In genomic region chr1:81330111-81330510, GRCh38 we compare ENCODE assay signal across 28 cellular contexts.
DNase-seq lines count a peak whose midpoint lies in the region; ATAC-seq, FAIRE-seq and TF ChIP-seq lines count a peak whose summit lies in the region.
"Had no signal": no experiment of that assay in that cellular context is flagged by ENCODE, and none has a peak within 500 bp of the region (broad histone marks: within the 10 kb centered on the region; RNA-seq: fewer than 3 reads in every experiment).

No MANE protein-coding gene starts in this region.

- H3K9me3 ChIP-seq in HepG2 (ENCODE audit: low read length) (peaks cover 54% of the 10 kb centered on the region), right lobe of liver (no peaks in the 10 kb centered on the region)
- H3K9me3 ChIP-seq: A549; BE2C; BLaER1; BLaER1 treated with 17β-estradiol and CSF1 and Interleukin-3, amounts not matched to agents 10 nM and 100 nM; Caco-2 had no signal

- no peak overlapping the region for H3K27ac ChIP-seq in HepG2 (ENCODE audit: extremely low read length, insufficient read depth, low read length)
- H3K27ac ChIP-seq in right lobe of liver = no peak overlapping the region
- H3K27ac ChIP-seq: 22Rv1; A549; BLaER1; BLaER1 treated with 17β-estradiol and CSF1 and Interleukin-3, amounts not matched to agents 10 nM and 100 nM; C4-2B had no signal

- TF ChIP-seq CTCF in HepG2 (CRISPR knock-in tag; IDR thresholded peaks at IDR 0.05) (no peak), right lobe of liver (IDR thresholded peaks at IDR 0.05) (no peak)

- H3K36me3 ChIP-seq in HepG2 (replicated peaks in 1 of 2; ENCODE audit: control insufficient read depth in 1 of 2, insufficient read depth in 2 of 2, low read length in 2 of 2) (no peaks in the 10 kb centered on the region), right lobe of liver (no peaks in the 10 kb centered on the region)
- H3K36me3 ChIP-seq: BE2C; BLaER1; BLaER1 treated with 17β-estradiol and CSF1 and Interleukin-3, amounts not matched to agents 10 nM and 100 nM had no signal

- no peaks in the 10 kb centered on the region for H4K20me1 ChIP-seq in HepG2 (ENCODE audit: insufficient read depth, low read length)
- H4K20me1 ChIP-seq: BLaER1; BLaER1 treated with 17β-estradiol and CSF1 and Interleukin-3, amounts not matched to agents 10 nM and 100 nM had no signal

- no peak for TF ChIP-seq RAD21 in HepG2 (CRISPR knock-in tag; IDR thresholded peaks at IDR 0.05)

- H3K9ac ChIP-seq in HepG2 (ENCODE audit: insufficient read depth, low read depth, low read length) = no peak overlapping the region
- H3K9ac ChIP-seq: BLaER1; BLaER1 treated with 17β-estradiol and CSF1 and Interleukin-3, amounts not matched to agents 10 nM and 100 nM had no signal

- ATAC-seq in HepG2 (no peak), right lobe of liver (no peak)
- ATAC-seq: A549; CD8-positive, alpha-beta T cell had no signal

- CTCF ChIA-PET in HepG2 (lab: Yijun Ruan, JAX; ENCODE audit: low intra/inter-chr PET ratio, low total read pairs) = no interaction called here

- H3K79me2 ChIP-seq in HepG2 (ENCODE audit: insufficient read depth, low read length) = no peaks in the 10 kb centered on the region

- FAIRE-seq in HepG2 (lab: Jason Lieb, UNC) = no peak
- FAIRE-seq: A204.1, A549, D721Med had no signal

- H3K4me1 ChIP-seq in HepG2 (ENCODE audit: insufficient read depth, low read length) = no peaks in the 10 kb centered on the region
- no peaks in the 10 kb centered on the region for H3K4me1 ChIP-seq in right lobe of liver
- H3K4me1 ChIP-seq: A549; BE2C; BLaER1; BLaER1 treated with 17β-estradiol and CSF1 and Interleukin-3, amounts not matched to agents 10 nM and 100 nM; Caco-2 had no signal

- H3K4me2 ChIP-seq in HepG2 (ENCODE audit: low read depth, low read length) = no peak overlapping the region
- H3K4me2 ChIP-seq: A549; BLaER1; BLaER1 treated with 17β-estradiol and CSF1 and Interleukin-3, amounts not matched to agents 10 nM and 100 nM had no signal

- BruUV-seq in HepG2 (replicated peaks; lab: Mats Ljungman, UMichigan) = no TSS peak

- TF ChIP-seq EP300 in HepG2 (IDR thresholded peaks at IDR 0.05; ENCODE audit: low read depth in 2 of 2, low read length in 2 of 2) (no peak), HepG2 (CRISPR knock-in tag; IDR thresholded peaks at IDR 0.05; ENCODE audit: borderline replicate concordance) (no peak)

- H2AFZ ChIP-seq in HepG2 (ENCODE audit: low read length) = no peak overlapping the region

- DNase-seq in HepG2 (ENCODE audit: low spot score) (no peak), right lobe of liver (no peak)
- DNase-seq: 8988T; ACHN; AML-193; BE2C; C1 segment of cervical spinal cord; Caco-2; Calu3; CD4-positive, alpha-beta memory T cell; CD4-positive, alpha-beta T cell; CD4-positive, CD25-positive, alpha-beta regulatory T cell; CD8-positive, alpha-beta memory T cell; CD8-positive, alpha-beta T cell; DMS 273 treated with DMSO at 0.1 percent for 48 hours; DMS153; DMS53; DMS79; DMS79 treated with DMSO at 0.1 percent for 48 hours; DND-41; EL had no signal

- intact Hi-C loops in HepG2 (cut with micrococcal nuclease; ENCODE audit: unreplicated experiment) (no loop called here), right lobe of liver (cut with DNase I) (no loop called here)

- TF ChIP-seq POLR2A in HepG2 (IDR thresholded peaks at IDR 0.05; ENCODE audit: insufficient read depth in 1 of 2, low read depth in 2 of 2, low read length in 2 of 2) = no peak
- no peak for TF ChIP-seq POLR2A in right lobe of liver (IDR thresholded peaks at IDR 0.05)

- in situ Hi-C loops in HepG2 (cut with HindIII; ENCODE audit: extremely low pct_ligation_motif_present, low pct_unique_long_range_greater_than_20kb) = no loop called here

- POLR2A ChIA-PET in HepG2 (lab: Yijun Ruan, JAX) = no interaction called here

- H3K4me3 ChIP-seq in HepG2 (replicated peaks in 1 of 3; ENCODE audit: insufficient read depth in 1 of 3, low read depth in 2 of 3, low read length in 3 of 3) (no peak overlapping the region), right lobe of liver (no peak overlapping the region)
- H3K4me3 ChIP-seq: A549; BLaER1; BLaER1 treated with 17β-estradiol and CSF1 and Interleukin-3, amounts not matched to agents 10 nM and 100 nM had no signal

- H3K27me3 ChIP-seq in HepG2 (ENCODE audit: control insufficient read depth in 1 of 2, insufficient read depth in 2 of 2, low read length in 2 of 2) = no peaks in the 10 kb centered on the region; a peak in 1 of 5 replicates
- H3K27me3 ChIP-seq in right lobe of liver = no peaks in the 10 kb centered on the region
- H3K27me3 ChIP-seq: BE2C; BLaER1; BLaER1 treated with 17β-estradiol and CSF1 and Interleukin-3, amounts not matched to agents 10 nM and 100 nM had no signal

TF ChIP-seq in HepG2, 621 proteins besides CTCF, POLR2A, EP300 and RAD21:
- TF ChIP-seq ZC3H13 (CRISPR knock-in tag; IDR thresholded peaks at IDR 0.05) (no peak), MNT (IDR thresholded peaks at IDR 0.05) (peak; percentile 94)
